Comparison of ENCODE assay signal across 18 cellular contexts in the genomic region with DNA sequence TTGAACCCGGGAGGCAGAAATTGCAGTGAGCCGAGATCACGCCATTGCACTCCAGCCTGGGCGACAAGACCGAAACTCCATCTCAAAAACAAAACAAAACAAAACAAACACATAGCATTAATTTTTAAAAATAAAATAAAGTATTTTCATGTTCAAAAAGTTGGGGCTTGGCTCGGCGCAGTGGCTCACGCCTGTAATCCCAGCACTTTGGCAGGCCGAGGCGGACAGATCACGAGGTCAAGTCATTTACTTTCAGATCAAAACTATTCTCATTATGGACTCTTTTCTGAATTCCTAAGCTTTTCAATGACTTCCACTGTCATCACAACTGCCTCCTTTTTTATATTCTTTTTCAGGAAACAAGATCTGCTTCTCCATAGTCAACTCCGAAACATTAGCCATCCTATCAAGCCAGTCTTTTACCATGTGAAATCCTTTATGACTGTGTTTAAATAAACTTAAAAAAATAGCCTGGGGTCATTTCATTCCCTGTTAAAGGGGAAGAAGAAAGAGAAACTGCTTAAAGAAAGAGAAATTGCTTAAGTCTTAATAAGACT. TPM values are rescaled to one million over a fixed set of nuclear protein-coding genes. Genes with fewer than 3 reads are reported as not detected.
DNase-seq lines count a peak whose midpoint lies in the region; ATAC-seq, FAIRE-seq and TF ChIP-seq lines count a peak whose summit lies in the region.
"Had no signal": no experiment of that assay in that cellular context is flagged by ENCODE, and none has a peak within 500 bp of the region (broad histone marks: within the 10 kb centered on the region; RNA-seq: fewer than 3 reads in every experiment).

No MANE protein-coding gene starts in this region.

- no peak for ATAC-seq in HCT116
- no peak for ATAC-seq in pancreas
- no peak for ATAC-seq in GM19397 (IDR thresholded peaks at IDR 0.05; ENCODE audit: unreplicated experiment)
- ATAC-seq in HG03045 (IDR thresholded peaks at IDR 0.05; ENCODE audit: unreplicated experiment), result no peak
- ATAC-seq: Right ventricle myocardium inferior had no signal

- H3K36me3 Mint-ChIP-seq in chondrocyte (ENCODE audit: low read depth), result peaks cover 52% of the 10 kb centered on the region

- TSS peak; percentile 31 for BruUV-seq in HCT116 (replicated peaks; lab: Mats Ljungman, UMichigan)

- no peaks in the 10 kb centered on the region for H3K9me2 ChIP-seq in HCT116 (ENCODE audit: insufficient read depth)
- H3K9me2 ChIP-seq: SK-N-SH had no signal

- TF ChIP-seq CTCF in HCT116 (IDR thresholded peaks at IDR 0.05 in 2 of 3, conservative IDR thresholded peaks at IDR 0.05 in 1 of 3; ENCODE audit: borderline replicate concordance in 1 of 3, insufficient read depth in 1 of 3, low read depth in 2 of 3, low read length in 2 of 3) (no peak), chondrocyte (IDR thresholded peaks at IDR 0.05) (no peak), pancreas (IDR thresholded peaks at IDR 0.05) (no peak)

- peak overlapping the region; percentile 0 for H3K27ac Mint-ChIP-seq in chondrocyte (ENCODE audit: unreplicated experiment)

- intact Hi-C loops in HCT116 (cut with micrococcal nuclease), result no loop called here
- intact Hi-C loops in pancreas (cut with DNase I), result no loop called here

- 95 to 96% methylated on average over 12 of the region's 12 CpGs for WGBS in pancreas, 2 donors

- TF ChIP-seq RAD21 in HCT116 (IDR thresholded peaks at IDR 0.05; ENCODE audit: low read depth), result no peak

- RAD21 ChIA-PET in HCT116 (lab: Charles Lee; ENCODE audit: low non-redundant PET in 1 of 2, low total read pairs in 2 of 2, uncharacterized antibody in 2 of 2, unreplicated experiment in 2 of 2), result no interaction called here

- no peak overlapping the region for H3K9ac ChIP-seq in HCT116 (ENCODE audit: low read length)
- H3K9ac ChIP-seq: GM23248, SK-N-SH had no signal

- H3K4me2 ChIP-seq in HCT116 (ENCODE audit: low read length), result no peak overlapping the region
- H3K4me2 ChIP-seq: SK-N-SH had no signal

- no peaks in the 10 kb centered on the region for H3K27me3 Mint-ChIP-seq in chondrocyte (ENCODE audit: low read depth)

- H3K4me3 ChIP-seq in HCT116 (replicated peaks in 1 of 2; ENCODE audit: low read depth in 1 of 2, low read length in 2 of 2) (no peak overlapping the region), pancreas (no peak overlapping the region)
- H3K4me3 ChIP-seq: GM23248, Peyer's patch had no signal

- H3K9me3 ChIP-seq in HCT116 (ENCODE audit: control insufficient read depth in 1 of 2, insufficient read depth in 1 of 2, low read depth in 1 of 2, low read length in 2 of 2) (no peaks in the 10 kb centered on the region), pancreas (no peaks in the 10 kb centered on the region)
- H3K9me3 ChIP-seq: Peyer's patch, SK-N-SH had no signal

- no peaks in the 10 kb centered on the region for H4K20me1 ChIP-seq in HCT116 (ENCODE audit: insufficient read depth)

- H3K4me1 ChIP-seq in HCT116 (ENCODE audit: control insufficient read depth in 1 of 2, insufficient read depth in 2 of 2, low read length in 2 of 2) (no peaks in the 10 kb centered on the region), pancreas (peaks cover 0 to 7% (median 0%) of the 10 kb centered on the region in 3 donors)
- H3K4me1 ChIP-seq: Peyer's patch had no signal

- H3K27me3 ChIP-seq in HCT116 (ENCODE audit: insufficient read depth, low read length) (no peaks in the 10 kb centered on the region), pancreas (no peaks in the 10 kb centered on the region)
- H3K27me3 ChIP-seq: Peyer's patch had no signal

- H3K36me3 ChIP-seq in HCT116 (ENCODE audit: control insufficient read depth in 1 of 2, insufficient read depth in 2 of 2, low read length in 2 of 2) (peaks cover 65 to 67% of the 10 kb centered on the region in 2 experiments), pancreas (peaks cover 8 to 65% (median 17%) of the 10 kb centered on the region in 3 donors)

- H3K27ac ChIP-seq in HCT116 (ENCODE audit: low read depth, low read length) (no peak overlapping the region), pancreas (no peak overlapping the region)
- H3K27ac ChIP-seq: GM23248, Peyer's patch had no signal

- peak; percentile 93 for DNase-seq in COLO829 (ENCODE audit: low spot score)
- DNase-seq in HCT116 (ENCODE audit: low read depth, low spot score), result no peak
- no peak for DNase-seq in chondrocyte (ENCODE audit: low spot score)
- peak; percentile 62 for DNase-seq in mesenteric fat pad (ENCODE audit: low spot score)
- no peak for DNase-seq in pancreas
- no peak for DNase-seq in C1 segment of cervical spinal cord (lab: John Stamatoyannopoulos, UW)
- DNase-seq: GM23248, KG1, NCI-H1048, NCI-H146, NCI-H2081 treated with DMSO at 0.1 percent for 48 hours, NCI-H510A, NCI-H82, Peyer's patch, SK-N-SH had no signal

- no peak overlapping the region for H2AFZ ChIP-seq in HCT116 (ENCODE audit: low read depth, low read length, poor library complexity, severe bottlenecking)
- H2AFZ ChIP-seq: GM23248 had no signal

- no peaks in the 10 kb centered on the region for H3K9me3 Mint-ChIP-seq in chondrocyte (ENCODE audit: low read depth)

- POLR2A ChIA-PET in HCT116 (lab: Charles Lee), result no interaction called here

- H3K4me3 Mint-ChIP-seq in chondrocyte (ENCODE audit: unreplicated experiment), result no peak overlapping the region

- peaks cover 3% of the 10 kb centered on the region for H3K4me1 Mint-ChIP-seq in chondrocyte (ENCODE audit: low read depth)

- FAIRE-seq in pancreas (lab: Jason Lieb, UNC), result no peak

- TF ChIP-seq POLR2A in HCT116 (IDR thresholded peaks at IDR 0.05; ENCODE audit: borderline replicate concordance, extremely low read depth, insufficient read depth, insufficient read length), result no peak

- CTCF ChIA-PET in HCT116 (lab: Charles Lee), result no interaction called here

- peaks cover 10% of the 10 kb centered on the region; the same call in 1 of the 2 replicates for H3K79me2 ChIP-seq in HCT116 (ENCODE audit: insufficient read depth, low read length)

TF ChIP-seq in HCT116, 20 proteins besides CTCF, POLR2A, EP300 and RAD21:
- TF ChIP-seq ELF1 (IDR thresholded peaks at IDR 0.05; ENCODE audit: borderline replicate concordance, low read depth), result no peak

RNA-seq across cellular contexts. Expression of a gene that starts 13.0 kb away (rescaled TPM):
- total RNA-seq in HCT116 (2021; ENCODE audit: unreplicated experiment), result 3.0 TPM
- polyA plus RNA-seq in HCT116 (2012), result 0.55 and 1.1 TPM in 2 replicates
- total RNA-seq in chondrocyte, result 0.75 to 1.2 TPM (median 0.79 TPM) in 3 replicates
- total RNA-seq in mesenteric fat pad, result 1.3 TPM
- under 1 TPM; 0.35 to 0.70 (median 0.49) TPM for total RNA-seq in pancreas
- polyA plus RNA-seq in pancreas, result 1 to 10 TPM; 1.8 to 3.1 TPM

RNA-seq across cellular contexts. Expression of a gene that starts 39.3 kb away (rescaled TPM):
- total RNA-seq in HCT116 (2021; ENCODE audit: unreplicated experiment) (not detected), chondrocyte (not detected in 3 replicates), mesenteric fat pad (not detected), pancreas (not detected)
- not detected in 2 replicates for polyA plus RNA-seq in HCT116 (2012)
- polyA plus RNA-seq in pancreas, result not detected
- total RNA-seq: GM23248, Peyer's patch had no signal
- polyA plus RNA-seq: GM23248, SK-N-SH had no signal

RNA-seq across cellular contexts. Expression of a gene that starts 42.4 kb away (rescaled TPM):
- total RNA-seq in HCT116 (2021; ENCODE audit: unreplicated experiment), result 5.6 TPM
- polyA plus RNA-seq in HCT116 (2012), result 2.5 and 3.7 TPM in 2 replicates
- total RNA-seq in chondrocyte, result 0.44 to 0.72 TPM (median 0.67 TPM) in 3 replicates
- not detected for total RNA-seq in mesenteric fat pad
- under 1 TPM in 4 of 6 donors, not detected in 2; 0.14 to 0.51 (median 0.23) TPM for total RNA-seq in pancreas
- under 1 TPM; 0.11 to 0.26 TPM for polyA plus RNA-seq in pancreas
- total RNA-seq: GM23248, Peyer's patch had no signal

Comparison
In these comparisons a context has a peak if more than half of its experiments do, and no peak if none do; other contexts are left out.
1. DNase-seq: peak in COLO829 (single experiment) and mesenteric fat pad (single experiment); none in HCT116 (single experiment), chondrocyte (single experiment), pancreas (0 of 6) and C1 segment of cervical spinal cord (0 of 14).